Comparison of ENCODE assay signal across 11 cellular contexts in the genomic region with DNA sequence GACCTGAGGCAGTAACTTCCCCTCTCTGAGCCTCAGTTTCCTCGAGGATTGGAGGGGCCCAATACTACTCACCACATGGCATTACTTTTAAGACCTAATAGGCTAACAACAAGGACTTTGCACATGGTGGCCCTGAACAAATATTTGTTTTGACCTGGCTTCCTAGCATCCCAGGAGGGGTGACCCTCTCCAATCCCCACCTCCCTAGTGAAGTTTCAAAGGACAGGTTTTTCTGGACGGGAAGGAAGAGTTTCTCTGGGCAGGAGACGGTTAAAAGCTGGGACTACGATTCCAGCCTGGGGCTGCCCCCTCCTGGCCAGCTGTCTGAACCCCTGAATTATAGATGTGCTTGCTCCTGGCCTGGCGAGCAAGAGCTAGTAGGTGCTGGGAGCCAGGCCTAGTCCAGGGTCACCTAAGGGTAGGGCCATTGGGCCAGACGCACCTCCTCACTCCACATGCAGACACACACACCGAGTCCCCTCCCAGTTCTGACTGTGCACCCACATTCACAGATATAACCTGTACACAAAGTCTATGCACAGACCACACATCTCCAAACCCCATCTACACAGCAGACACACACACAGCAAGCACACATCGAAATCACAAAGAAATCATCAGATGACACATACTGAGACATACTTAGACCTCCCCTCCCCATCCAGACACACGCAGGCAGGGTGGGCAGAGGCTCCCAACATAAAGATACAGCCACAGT. TPM values are rescaled to one million over a fixed set of nuclear protein-coding genes. Genes with fewer than 3 reads are reported as not detected.
A peak's percentile ranks its signal among the peaks of the same experiment; 100 is the strongest.
DNase-seq lines count a peak whose midpoint lies in the region; ATAC-seq and TF ChIP-seq lines count a peak whose summit lies in the region.
"Had no signal": no experiment of that assay in that cellular context is flagged by ENCODE, and none has a peak within 500 bp of the region (broad histone marks: within the 10 kb centered on the region; RNA-seq: fewer than 3 reads in every experiment).

No MANE protein-coding gene starts in this region.

- TF ChIP-seq CTCF in AG09309 (IDR thresholded peaks at IDR 0.05; ENCODE audit: control insufficient read depth, insufficient read depth, low read depth, low read length, missing control alignments) (peak; percentile 34), GM12875 (IDR thresholded peaks at IDR 0.05; ENCODE audit: borderline replicate concordance, insufficient read depth, low read depth, low read length) (peak; percentile 29; the same call in 1 of the 2 replicates), foreskin keratinocyte (conservative IDR thresholded peaks at IDR 0.05) (peak; percentile 54)

- no peak overlapping the region for H3K4me3 ChIP-seq in AG09309 (ENCODE audit: control insufficient read depth, low read depth, low read length)
- no peak overlapping the region for H3K4me3 ChIP-seq in GM12875 (ENCODE audit: low read depth, low read length)
- H3K4me3 ChIP-seq: vagina had no signal

- DNase-seq in AG09309 (ENCODE audit: low read depth) (no peak), RPMI8226 (peak; percentile 34), foreskin keratinocyte (peak in 1 of 2 donors; percentile 14), midbrain (lab: John Stamatoyannopoulos, UW) (no peak), KG1 (lab: John Stamatoyannopoulos, UW) (no peak)
- no peak for DNase-seq in stimulated activated CD4-positive, alpha-beta T cell treated with anti-CD3 and anti-CD28 coated beads, Interleukin-12 subunit alpha, Interleukin-12 subunit beta, amount 100 ng/mL, for 4 hours

- ATAC-seq in foreskin keratinocyte (no peak), HG02938 (IDR thresholded peaks at IDR 0.05; ENCODE audit: unreplicated experiment) (no peak)

- peaks cover 54% of the 10 kb centered on the region for H3K27me3 ChIP-seq in foreskin keratinocyte

- no peaks in the 10 kb centered on the region for H3K4me1 ChIP-seq in foreskin keratinocyte

- no peak overlapping the region for H3K27ac ChIP-seq in foreskin keratinocyte
- H3K27ac ChIP-seq: epithelial cell of prostate, KMS-11, vagina had no signal

RNA-seq across cellular contexts. Expression of a gene that starts 2.7 kb away (rescaled TPM):
- 0.27 and 1.6 TPM in 2 replicates for total RNA-seq in foreskin keratinocyte
- polyA plus RNA-seq in foreskin keratinocyte = 0.27 and 1.8 TPM in 2 replicates

RNA-seq across cellular contexts. Expression of a gene that starts 22.6 kb away (rescaled TPM):
- total RNA-seq in foreskin keratinocyte = 116 and 129 TPM in 2 replicates
- 108 and 133 TPM in 2 replicates for polyA plus RNA-seq in foreskin keratinocyte
